Comparison of ENCODE assay signal across 8 cellular contexts in the genomic region with DNA sequence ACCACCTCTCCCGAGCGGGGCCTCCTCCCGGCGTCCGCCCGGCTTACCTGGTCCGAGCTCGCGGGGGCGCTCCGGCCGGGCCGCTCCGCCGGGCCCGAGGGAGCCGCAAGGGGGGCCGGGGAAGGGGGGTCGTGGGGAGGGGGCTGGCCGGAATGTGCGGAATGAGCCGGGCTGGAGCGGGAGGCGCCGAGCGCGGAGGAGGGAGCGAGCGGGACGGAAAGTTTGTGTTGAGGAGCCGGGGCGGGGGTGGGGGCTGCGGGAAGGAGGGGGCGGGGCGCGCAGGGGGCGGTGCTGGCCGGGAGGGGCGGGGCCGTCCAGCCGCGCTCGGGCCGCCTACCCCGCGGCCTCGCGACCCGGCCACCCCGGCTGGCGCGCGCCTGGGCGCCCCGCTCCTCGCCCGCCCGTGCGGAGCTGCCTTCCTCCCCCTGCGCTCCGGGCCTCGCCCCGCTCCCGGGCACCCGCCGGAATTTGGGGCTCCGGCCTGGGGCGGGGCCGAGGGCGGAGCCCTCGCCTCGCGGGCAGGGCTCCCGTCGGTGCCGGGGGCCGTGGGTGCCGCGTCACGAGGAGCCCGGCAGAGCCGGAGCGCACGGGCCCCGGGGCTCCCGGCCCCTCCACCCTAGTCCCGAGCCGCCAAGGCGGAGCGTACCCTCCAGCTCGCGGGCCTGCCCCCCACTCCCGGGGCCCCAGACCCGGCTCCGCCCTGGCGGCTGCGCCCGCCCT. TPM values are rescaled to one million over a fixed set of nuclear protein-coding genes. Genes with fewer than 3 reads are reported as not detected.
DNase-seq lines count a peak whose midpoint lies in the region; ATAC-seq and TF ChIP-seq lines count a peak whose summit lies in the region.

Gene TEAD3 (minus strand): TSS at position 229 of the 720 bp plus-strand sequence.

- H3K4me1 Mint-ChIP-seq in WTC11: peaks cover 63% of the 10 kb centered on the region

- no peaks in the 10 kb centered on the region for H3K9me3 Mint-ChIP-seq in WTC11

- DNase-seq in GM06990 (ENCODE audit: extremely low read depth, insufficient read length) (peak; percentile 42), HT-29 (ENCODE audit: low spot score) (peak; percentile 86), WTC11 (ENCODE audit: low spot score) (peak; percentile 89), choroid plexus epithelial cell (ENCODE audit: low read depth) (peak; percentile 60), left lobe of liver (ENCODE audit: low spot score) (peak; percentile 69), NOMO-1 treated with dmso at 0.1 percent for 144 hours (lab: John Stamatoyannopoulos, UW; ENCODE audit: unreplicated experiment) (no peak)
- peak; percentile 21 for DNase-seq in stimulated activated CD8-positive, alpha-beta memory T cell treated with anti-CD3 and anti-CD28 coated beads, Interleukin-15, amount 100 ng/mL, for 24 hours (ENCODE audit: low read depth)

- no peaks in the 10 kb centered on the region for H3K36me3 Mint-ChIP-seq in WTC11

- ATAC-seq in WTC11: peak; percentile 38
- peak; percentile 74 for ATAC-seq in left lobe of liver
- ATAC-seq in GM19455 (IDR thresholded peaks at IDR 0.05; ENCODE audit: unreplicated experiment): no peak

- H3K27me3 Mint-ChIP-seq in WTC11 (ENCODE audit: low read depth): peaks cover 23% of the 10 kb centered on the region

- H3K4me3 Mint-ChIP-seq in WTC11: peak within 1 kb of the TSS; percentile 78

- no peak for TF ChIP-seq CTCF in GM06990 (IDR thresholded peaks at IDR 0.05; ENCODE audit: insufficient read depth, low read length, poor library complexity, severe bottlenecking)
- TF ChIP-seq CTCF in WTC11 (IDR thresholded peaks at IDR 0.05): no peak
- TF ChIP-seq CTCF in choroid plexus epithelial cell (conservative IDR thresholded peaks at IDR 0.05; ENCODE audit: low read depth, low read length): peak; percentile 11

- POLR2A ChIA-PET in WTC11 (lab: Charles Lee): interaction anchor here (0.6 to 5.3 kb wide), 18 partner anchors 7 to 243 kb away, joined by 3 to 54 read pairs (median 3); partner anchors contain the start of genes FANCE and ZNF76

- H3K4me3 ChIP-seq in GM06990 (replicated peaks; ENCODE audit: low read depth, low read length) (peak within 1 kb of the TSS; percentile 55), choroid plexus epithelial cell (ENCODE audit: low read depth, low read length) (peak within 1 kb of the TSS; percentile 73)

- H3K27ac Mint-ChIP-seq in WTC11: peak within 1 kb of the TSS; percentile 88

- H3K27me3 ChIP-seq in GM06990 (replicated peaks; ENCODE audit: control insufficient read depth, insufficient read depth, low read length): peaks cover 6% of the 10 kb centered on the region; the same call in 1 of the 2 replicates

- CTCF ChIA-PET in WTC11 (lab: Charles Lee): interaction anchor here (1.0 to 2.1 kb wide), 15 partner anchors 9 to 239 kb away, joined by 3 to 9 read pairs (median 6); partner anchors contain the start of genes ARMC12, PPARD, RPL10A and ZNF76

- no peaks in the 10 kb centered on the region for H3K36me3 ChIP-seq in GM06990 (ENCODE audit: control insufficient read depth, insufficient read depth, low read length)

TF ChIP-seq in WTC11, 78 proteins besides CTCF, POLR2A, EP300 and RAD21:
- TF ChIP-seq, protein P1, sequence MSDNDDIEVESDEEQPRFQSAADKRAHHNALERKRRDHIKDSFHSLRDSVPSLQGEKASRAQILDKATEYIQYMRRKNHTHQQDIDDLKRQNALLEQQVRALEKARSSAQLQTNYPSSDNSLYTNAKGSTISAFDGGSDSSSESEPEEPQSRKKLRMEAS (CRISPR knock-in tag; IDR thresholded peaks at IDR 0.05): no peak
- 0 out of 2 replicates have a peak, but pooled peaks have one; percentile 26 for TF ChIP-seq EMX1 (CRISPR knock-in tag; IDR thresholded peaks at IDR 0.05)
- TF ChIP-seq CBFB (CRISPR knock-in tag; IDR thresholded peaks at IDR 0.05; ENCODE audit: low read depth): no peak
- no peak for TF ChIP-seq NR2C2 (CRISPR knock-in tag; IDR thresholded peaks at IDR 0.05)
- no peak for TF ChIP-seq JAZF1 (CRISPR knock-in tag; IDR thresholded peaks at IDR 0.05)
- no peak for TF ChIP-seq PREB (CRISPR knock-in tag; IDR thresholded peaks at IDR 0.05; ENCODE audit: borderline replicate concordance)
- TF ChIP-seq RORB (CRISPR knock-in tag; IDR thresholded peaks at IDR 0.05): no peak
- no peak for TF ChIP-seq FOXP1 (CRISPR knock-in tag; IDR thresholded peaks at IDR 0.05; ENCODE audit: borderline replicate concordance)

RNA-seq across cellular contexts. Expression of gene TEAD3, which starts in this region (rescaled TPM):
- total RNA-seq in HT-29 (2014; rRNA removed; shearing (Covaris generic)): 25.7 and 27.4 TPM in 2 replicates
- 32.0 to 34.3 TPM (median 33.9 TPM) in 3 replicates for total RNA-seq in WTC11 (2021)
- total RNA-seq in left lobe of liver: 6.3 TPM
